Comparison of ENCODE assay signal across 22 cellular contexts in genomic region chr3:28042707-28043106, GRCh38.
A peak's percentile ranks its signal among the peaks of the same experiment; 100 is the strongest.
DNase-seq lines count a peak whose midpoint lies in the region; ATAC-seq lines count a peak whose summit lies in the region.
"Had no signal": no experiment of that assay in that cellular context is flagged by ENCODE, and none has a peak within 500 bp of the region (broad histone marks: within the 10 kb centered on the region; RNA-seq: fewer than 3 reads in every experiment).

No MANE protein-coding gene starts in this region.

- no peaks in the 10 kb centered on the region for H3K79me2 ChIP-seq in mesendoderm (ENCODE audit: control insufficient read depth, insufficient read depth, low read length)

- POLR2A ChIA-PET in activated CD4-positive, alpha-beta memory T cell treated with anti-CD3 and anti-CD28 coated beads, Interleukin-2, amount 10 ng/mL, durations not matched to agents 7 days and 5 days (lab: Charles Lee): no interaction called here

- no peak overlapping the region for H2BK15ac ChIP-seq in mesendoderm (replicated peaks; ENCODE audit: low read depth)

- no peak overlapping the region for H3K4ac ChIP-seq in mesendoderm (ENCODE audit: low read depth, low read length)

- H3K9ac ChIP-seq in mesendoderm (ENCODE audit: low read length): no peak overlapping the region

- H3K4me3 Mint-ChIP-seq in activated CD4-positive, alpha-beta memory T cell treated with anti-CD3 and anti-CD28 coated beads, Interleukin-2, amount 10 ng/mL, durations not matched to agents 7 days and 5 days: no peak overlapping the region
- H3K4me3 Mint-ChIP-seq: activated B cell treated with CpG ODN at 0.5 μM for 24 hours; activated naive CD8-positive, alpha-beta T cell treated with anti-CD3 and anti-CD28 coated beads for 36 hours; activated T-helper 1 cell treated with anti-CD3 and anti-CD28 coated beads, Interleukin-12 subunit alpha, Interleukin-12 subunit beta, Interleukin-2, Interleukin-4 antibody, amounts not matched to agents 30 ng/mL and 10 ng/mL and 1 ng/mL, durations not matched to agents 14 hours and 24 hours and 36 hours; brain had no signal

- no peak overlapping the region for H3K23ac ChIP-seq in mesendoderm (ENCODE audit: low read length)

- H3K36me3 Mint-ChIP-seq in activated CD4-positive, alpha-beta memory T cell treated with anti-CD3 and anti-CD28 coated beads, Interleukin-2, amount 10 ng/mL, durations not matched to agents 7 days and 5 days (ENCODE audit: low read depth): no peaks in the 10 kb centered on the region
- H3K36me3 Mint-ChIP-seq: activated naive CD8-positive, alpha-beta T cell treated with anti-CD3 and anti-CD28 coated beads for 36 hours; brain had no signal

- WGBS in mesendoderm (ENCODE audit: extremely low coverage, insufficient coverage, low lambda C conversion rate): no CpG with 5 or more reads among the region's 1 CpG

- no peak overlapping the region for H2AK5ac ChIP-seq in mesendoderm (ENCODE audit: low read length)

- ATAC-seq in GM21723 (IDR thresholded peaks at IDR 0.05; ENCODE audit: unreplicated experiment) (peak; percentile 19), HG03135 (IDR thresholded peaks at IDR 0.05; ENCODE audit: unreplicated experiment) (peak; percentile 10)
- ATAC-seq: K562, upper lobe of right lung had no signal

- H3K18ac ChIP-seq in mesendoderm (ENCODE audit: low read length): no peak overlapping the region

- DNase-seq in NCI-H1105 treated with DMSO at 0.1 percent for 48 hours (lab: John Stamatoyannopoulos, UW) (peak; percentile 36), NCI-H1105 (lab: John Stamatoyannopoulos, UW) (no peak), mesendoderm (peak; percentile 66), SJCRH30 (no peak), DMS 273 (lab: John Stamatoyannopoulos, UW; ENCODE audit: unreplicated experiment) (no peak)
- no peak for DNase-seq in activated CD4-positive, alpha-beta memory T cell treated with anti-CD3 and anti-CD28 coated beads, Interleukin-2, amount 10 ng/mL, durations not matched to agents 7 days and 5 days
- DNase-seq: activated B cell treated with CpG ODN at 0.5 μM for 24 hours; activated naive CD8-positive, alpha-beta T cell treated with anti-CD3 and anti-CD28 coated beads for 36 hours; GDM1; NCI-H187; NCI-H446 treated with DMSO at 0.1 percent for 48 hours; stimulated activated CD4-positive, alpha-beta T cell treated with anti-CD3 and anti-CD28 coated beads, Interleukin-4, amount 100 ng/mL, for 4 hours; T-helper 9 cell; upper lobe of right lung had no signal

- H3K27ac ChIP-seq in mesendoderm (ENCODE audit: low read depth, low read length) (no peak overlapping the region), SJCRH30 (no peak overlapping the region)
- H3K27ac ChIP-seq: 22Rv1, coronary artery, upper lobe of right lung had no signal

- H3K4me2 ChIP-seq in mesendoderm (ENCODE audit: low read length): no peak overlapping the region
- H3K4me2 ChIP-seq: smooth muscle cell had no signal

- H3K9me3 Mint-ChIP-seq in activated CD4-positive, alpha-beta memory T cell treated with anti-CD3 and anti-CD28 coated beads, Interleukin-2, amount 10 ng/mL, durations not matched to agents 7 days and 5 days: no peaks in the 10 kb centered on the region
- H3K9me3 Mint-ChIP-seq: activated B cell treated with CpG ODN at 0.5 μM for 24 hours; activated naive CD8-positive, alpha-beta T cell treated with anti-CD3 and anti-CD28 coated beads for 36 hours had no signal

- H3K56ac ChIP-seq in mesendoderm (ENCODE audit: low read length): no peak overlapping the region

- CTCF ChIA-PET in activated CD4-positive, alpha-beta memory T cell treated with anti-CD3 and anti-CD28 coated beads, Interleukin-2, amount 10 ng/mL, durations not matched to agents 7 days and 5 days (lab: Charles Lee): no interaction called here

- no peaks in the 10 kb centered on the region for H3K27me3 ChIP-seq in mesendoderm (ENCODE audit: insufficient read depth, low read length, poor library complexity)
- H3K27me3 ChIP-seq in SJCRH30: no peaks in the 10 kb centered on the region
- H3K27me3 ChIP-seq: upper lobe of right lung had no signal

- no peak overlapping the region for H2BK120ac ChIP-seq in mesendoderm (ENCODE audit: low read depth, low read length)

- no peak overlapping the region for H4K5ac ChIP-seq in mesendoderm (ENCODE audit: low read length)

- H3K4me3 ChIP-seq in mesendoderm (ENCODE audit: low read length) (no peak overlapping the region), SJCRH30 (no peak overlapping the region)
- H3K4me3 ChIP-seq: coronary artery, K562, smooth muscle cell, upper lobe of right lung had no signal

- H3K36me3 ChIP-seq in mesendoderm (ENCODE audit: control insufficient read depth, insufficient read depth, low read length) (no peaks in the 10 kb centered on the region), SJCRH30 (no peaks in the 10 kb centered on the region)
- H3K36me3 ChIP-seq: upper lobe of right lung had no signal

- H2BK5ac ChIP-seq in mesendoderm (ENCODE audit: low read length): no peak overlapping the region

- H4K8ac ChIP-seq in mesendoderm (ENCODE audit: low read depth, low read length): no peak overlapping the region

- no peaks in the 10 kb centered on the region for H3K79me1 ChIP-seq in mesendoderm (ENCODE audit: low read length)

- peaks cover 2% of the 10 kb centered on the region for H3K27me3 Mint-ChIP-seq in activated CD4-positive, alpha-beta memory T cell treated with anti-CD3 and anti-CD28 coated beads, Interleukin-2, amount 10 ng/mL, durations not matched to agents 7 days and 5 days
- H3K27me3 Mint-ChIP-seq: activated naive CD8-positive, alpha-beta T cell treated with anti-CD3 and anti-CD28 coated beads for 36 hours had no signal

- H3K9me3 ChIP-seq in SJCRH30 (replicated peaks): no peaks in the 10 kb centered on the region
- H3K9me3 ChIP-seq: upper lobe of right lung had no signal

- no peak overlapping the region for H3K27ac Mint-ChIP-seq in activated CD4-positive, alpha-beta memory T cell treated with anti-CD3 and anti-CD28 coated beads, Interleukin-2, amount 10 ng/mL, durations not matched to agents 7 days and 5 days
- H3K27ac Mint-ChIP-seq: activated B cell treated with CpG ODN at 0.5 μM for 24 hours; activated naive CD8-positive, alpha-beta T cell treated with anti-CD3 and anti-CD28 coated beads for 36 hours; activated T-helper 1 cell treated with anti-CD3 and anti-CD28 coated beads, Interleukin-12 subunit alpha, Interleukin-12 subunit beta, Interleukin-2, Interleukin-4 antibody, amounts not matched to agents 30 ng/mL and 10 ng/mL and 1 ng/mL, durations not matched to agents 14 hours and 24 hours and 36 hours; brain had no signal

- H3K4me1 ChIP-seq in mesendoderm (ENCODE audit: control insufficient read depth, low read depth, low read length) (peaks cover 2% of the 10 kb centered on the region), SJCRH30 (no peaks in the 10 kb centered on the region)
- H3K4me1 ChIP-seq: upper lobe of right lung had no signal

- no peaks in the 10 kb centered on the region for H3K4me1 Mint-ChIP-seq in activated CD4-positive, alpha-beta memory T cell treated with anti-CD3 and anti-CD28 coated beads, Interleukin-2, amount 10 ng/mL, durations not matched to agents 7 days and 5 days
- H3K4me1 Mint-ChIP-seq: activated B cell treated with CpG ODN at 0.5 μM for 24 hours, brain had no signal

Comparison
In these comparisons a context has a peak if more than half of its experiments do, and no peak if none do; other contexts are left out.
1. DNase-seq: peak in NCI-H1105 treated with DMSO at 0.1 percent for 48 hours (single experiment) and mesendoderm (single experiment); none in NCI-H1105 (single experiment), SJCRH30 (0 of 2), activated CD4-positive, alpha-beta memory T cell treated with anti-CD3 and anti-CD28 coated beads, Interleukin-2, amount 10 ng/mL, durations not matched to agents 7 days and 5 days (single experiment) and DMS 273 (single experiment).